In genomic region chr19:17539288-17540117, GRCh38 we compare ENCODE assay signal across 1 cellular context.
TF ChIP-seq lines count a peak whose summit lies in the region.

No MANE protein-coding gene starts in this region.

TF ChIP-seq in WTC11, 78 proteins besides CTCF, POLR2A, EP300 and RAD21 (continued from another document):
- TF ChIP-seq, protein P1, sequence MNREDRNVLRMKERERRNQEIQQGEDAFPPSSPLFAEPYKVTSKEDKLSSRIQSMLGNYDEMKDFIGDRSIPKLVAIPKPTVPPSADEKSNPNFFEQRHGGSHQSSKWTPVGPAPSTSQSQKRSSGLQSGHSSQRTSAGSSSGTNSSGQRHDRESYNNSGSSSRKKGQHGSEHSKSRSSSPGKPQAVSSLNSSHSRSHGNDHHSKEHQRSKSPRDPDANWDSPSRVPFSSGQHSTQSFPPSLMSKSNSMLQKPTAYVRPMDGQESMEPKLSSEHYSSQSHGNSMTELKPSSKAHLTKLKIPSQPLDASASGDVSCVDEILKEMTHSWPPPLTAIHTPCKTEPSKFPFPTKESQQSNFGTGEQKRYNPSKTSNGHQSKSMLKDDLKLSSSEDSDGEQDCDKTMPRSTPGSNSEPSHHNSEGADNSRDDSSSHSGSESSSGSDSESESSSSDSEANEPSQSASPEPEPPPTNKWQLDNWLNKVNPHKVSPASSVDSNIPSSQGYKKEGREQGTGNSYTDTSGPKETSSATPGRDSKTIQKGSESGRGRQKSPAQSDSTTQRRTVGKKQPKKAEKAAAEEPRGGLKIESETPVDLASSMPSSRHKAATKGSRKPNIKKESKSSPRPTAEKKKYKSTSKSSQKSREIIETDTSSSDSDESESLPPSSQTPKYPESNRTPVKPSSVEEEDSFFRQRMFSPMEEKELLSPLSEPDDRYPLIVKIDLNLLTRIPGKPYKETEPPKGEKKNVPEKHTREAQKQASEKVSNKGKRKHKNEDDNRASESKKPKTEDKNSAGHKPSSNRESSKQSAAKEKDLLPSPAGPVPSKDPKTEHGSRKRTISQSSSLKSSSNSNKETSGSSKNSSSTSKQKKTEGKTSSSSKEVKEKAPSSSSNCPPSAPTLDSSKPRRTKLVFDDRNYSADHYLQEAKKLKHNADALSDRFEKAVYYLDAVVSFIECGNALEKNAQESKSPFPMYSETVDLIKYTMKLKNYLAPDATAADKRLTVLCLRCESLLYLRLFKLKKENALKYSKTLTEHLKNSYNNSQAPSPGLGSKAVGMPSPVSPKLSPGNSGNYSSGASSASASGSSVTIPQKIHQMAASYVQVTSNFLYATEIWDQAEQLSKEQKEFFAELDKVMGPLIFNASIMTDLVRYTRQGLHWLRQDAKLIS (CRISPR knock-in tag; IDR thresholded peaks at IDR 0.05; ENCODE audit: borderline replicate concordance), result no peak
- TF ChIP-seq ZNF232 (CRISPR knock-in tag; IDR thresholded peaks at IDR 0.05) (0 out of 2 replicates have a peak, but pooled peaks have one; percentile 34), SMAD3 (CRISPR knock-in tag; IDR thresholded peaks at IDR 0.05; ENCODE audit: borderline replicate concordance) (no peak), JUN (CRISPR knock-in tag; IDR thresholded peaks at IDR 0.05) (peak; percentile 86; the same call in 1 of the 2 replicates), GRHL2 (CRISPR knock-in tag; IDR thresholded peaks at IDR 0.05; ENCODE audit: insufficient replicate concordance, severe bottlenecking) (no peak), RORB (CRISPR knock-in tag; IDR thresholded peaks at IDR 0.05) (no peak), NR3C1 (CRISPR knock-in tag; conservative IDR thresholded peaks at IDR 0.05; ENCODE audit: low read depth) (0 out of 2 replicates have a peak, but pooled peaks have one; percentile 87), SP1 (CRISPR knock-in tag; conservative IDR thresholded peaks at IDR 0.05) (peak; percentile 75; the same call in 1 of the 2 replicates), FOXP1 (CRISPR knock-in tag; IDR thresholded peaks at IDR 0.05; ENCODE audit: borderline replicate concordance) (0 out of 2 replicates have a peak, but pooled peaks have one; percentile 37), ZNF317 (CRISPR knock-in tag; IDR thresholded peaks at IDR 0.05; ENCODE audit: borderline replicate concordance, low read depth) (peak; percentile 60; the same call in 1 of the 2 replicates), NR1H2 (CRISPR knock-in tag; IDR thresholded peaks at IDR 0.05) (no peak), AR (CRISPR knock-in tag; IDR thresholded peaks at IDR 0.05) (no peak), ATF3 (CRISPR knock-in tag; conservative IDR thresholded peaks at IDR 0.05) (0 out of 2 replicates have a peak, but pooled peaks have one; percentile 13), IRF2 (CRISPR knock-in tag; IDR thresholded peaks at IDR 0.05; ENCODE audit: borderline replicate concordance, low read depth) (no peak), TP53 (CRISPR knock-in tag; IDR thresholded peaks at IDR 0.05) (peak; percentile 91; the same call in 1 of the 2 replicates), ETV6 (CRISPR knock-in tag; IDR thresholded peaks at IDR 0.05) (no peak), MYBL2 (CRISPR knock-in tag; IDR thresholded peaks at IDR 0.05) (0 out of 2 replicates have a peak, but pooled peaks have one; percentile 51), ZNF512 (CRISPR knock-in tag; IDR thresholded peaks at IDR 0.05; ENCODE audit: borderline replicate concordance) (no peak; the same call in 1 of the 2 replicates), ZBTB43 (CRISPR knock-in tag; IDR thresholded peaks at IDR 0.05) (no peak), ELF4 (CRISPR knock-in tag; IDR thresholded peaks at IDR 0.05; ENCODE audit: low read depth) (no peak; the same call in 1 of the 2 replicates), MAX (CRISPR knock-in tag; IDR thresholded peaks at IDR 0.05) (peak; percentile 74; the same call in 1 of the 2 replicates), STAT6 (CRISPR knock-in tag; conservative IDR thresholded peaks at IDR 0.05; ENCODE audit: low read depth) (no peak), NR2C2 (CRISPR knock-in tag; IDR thresholded peaks at IDR 0.05) (no peak), ZNF263 (CRISPR knock-in tag; IDR thresholded peaks at IDR 0.05; ENCODE audit: low read depth) (no peak), TEAD4 (CRISPR knock-in tag; IDR thresholded peaks at IDR 0.05) (no peak), IRF1 (CRISPR knock-in tag; IDR thresholded peaks at IDR 0.05) (no peak), ZMAT4 (CRISPR knock-in tag; IDR thresholded peaks at IDR 0.05) (no peak), TCF7 (CRISPR knock-in tag; IDR thresholded peaks at IDR 0.05; ENCODE audit: low read depth) (peak; percentile 86; the same call in 1 of the 2 replicates), SMAD4 (CRISPR knock-in tag; IDR thresholded peaks at IDR 0.05) (no peak)
- TF ChIP-seq, protein P2, sequence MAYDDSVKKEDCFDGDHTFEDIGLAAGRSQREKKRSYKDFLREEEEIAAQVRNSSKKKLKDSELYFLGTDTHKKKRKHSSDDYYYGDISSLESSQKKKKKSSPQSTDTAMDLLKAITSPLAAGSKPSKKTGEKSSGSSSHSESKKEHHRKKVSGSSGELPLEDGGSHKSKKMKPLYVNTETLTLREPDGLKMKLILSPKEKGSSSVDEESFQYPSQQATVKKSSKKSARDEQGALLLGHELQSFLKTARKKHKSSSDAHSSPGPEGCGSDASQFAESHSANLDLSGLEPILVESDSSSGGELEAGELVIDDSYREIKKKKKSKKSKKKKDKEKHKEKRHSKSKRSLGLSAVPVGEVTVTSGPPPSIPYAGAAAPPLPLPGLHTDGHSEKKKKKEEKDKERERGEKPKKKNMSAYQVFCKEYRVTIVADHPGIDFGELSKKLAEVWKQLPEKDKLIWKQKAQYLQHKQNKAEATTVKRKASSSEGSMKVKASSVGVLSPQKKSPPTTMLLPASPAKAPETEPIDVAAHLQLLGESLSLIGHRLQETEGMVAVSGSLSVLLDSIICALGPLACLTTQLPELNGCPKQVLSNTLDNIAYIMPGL (CRISPR knock-in tag; IDR thresholded peaks at IDR 0.05), result peak; percentile 80; the same call in 1 of the 2 replicates
- TF ChIP-seq, protein P3, sequence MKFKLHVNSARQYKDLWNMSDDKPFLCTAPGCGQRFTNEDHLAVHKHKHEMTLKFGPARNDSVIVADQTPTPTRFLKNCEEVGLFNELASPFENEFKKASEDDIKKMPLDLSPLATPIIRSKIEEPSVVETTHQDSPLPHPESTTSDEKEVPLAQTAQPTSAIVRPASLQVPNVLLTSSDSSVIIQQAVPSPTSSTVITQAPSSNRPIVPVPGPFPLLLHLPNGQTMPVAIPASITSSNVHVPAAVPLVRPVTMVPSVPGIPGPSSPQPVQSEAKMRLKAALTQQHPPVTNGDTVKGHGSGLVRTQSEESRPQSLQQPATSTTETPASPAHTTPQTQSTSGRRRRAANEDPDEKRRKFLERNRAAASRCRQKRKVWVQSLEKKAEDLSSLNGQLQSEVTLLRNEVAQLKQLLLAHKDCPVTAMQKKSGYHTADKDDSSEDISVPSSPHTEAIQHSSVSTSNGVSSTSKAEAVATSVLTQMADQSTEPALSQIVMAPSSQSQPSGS (CRISPR knock-in tag; IDR thresholded peaks at IDR 0.05; ENCODE audit: borderline replicate concordance, low read depth), result 0 out of 2 replicates have a peak, but pooled peaks have one; percentile 15
- TF ChIP-seq, protein P4, sequence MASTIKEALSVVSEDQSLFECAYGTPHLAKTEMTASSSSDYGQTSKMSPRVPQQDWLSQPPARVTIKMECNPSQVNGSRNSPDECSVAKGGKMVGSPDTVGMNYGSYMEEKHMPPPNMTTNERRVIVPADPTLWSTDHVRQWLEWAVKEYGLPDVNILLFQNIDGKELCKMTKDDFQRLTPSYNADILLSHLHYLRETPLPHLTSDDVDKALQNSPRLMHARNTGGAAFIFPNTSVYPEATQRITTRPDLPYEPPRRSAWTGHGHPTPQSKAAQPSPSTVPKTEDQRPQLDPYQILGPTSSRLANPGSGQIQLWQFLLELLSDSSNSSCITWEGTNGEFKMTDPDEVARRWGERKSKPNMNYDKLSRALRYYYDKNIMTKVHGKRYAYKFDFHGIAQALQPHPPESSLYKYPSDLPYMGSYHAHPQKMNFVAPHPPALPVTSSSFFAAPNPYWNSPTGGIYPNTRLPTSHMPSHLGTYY (CRISPR knock-in tag; IDR thresholded peaks at IDR 0.05), result no peak
